26 cellular contexts compared by ENCODE assay signal in genomic region chr18:74874351-74874750, GRCh38.
"Had no signal": no experiment of that assay in that cellular context is flagged by ENCODE, and none has a peak within 500 bp of the region (broad histone marks: within the 10 kb centered on the region; RNA-seq: fewer than 3 reads in every experiment).

No MANE protein-coding gene starts in this region.

- H3K27me3 ChIP-seq: hepatocyte, neural progenitor cell, pancreas, right lobe of liver, stomach, testis, thyroid gland, transverse colon, upper lobe of left lung, vagina had no signal

- H3K27me3 Mint-ChIP-seq: naive B cell; stimulated activated naive B cell treated with anti-CD40 and anti-IgM and Interleukin-4, amounts not matched to agents 10 μg/mL and 1 μg/mL and 100 μg/mL, for 72 hours had no signal

- H3K9ac ChIP-seq: neural progenitor cell had no signal

- H3K36me3 ChIP-seq: neural progenitor cell, pancreas, prostate gland, right lobe of liver, thyroid gland, transverse colon, vagina had no signal

- H3K27ac ChIP-seq: hepatocyte, neural progenitor cell, pancreas, prostate gland, right lobe of liver, stomach, testis, thyroid gland, transverse colon, upper lobe of left lung, vagina had no signal

- H2AFZ ChIP-seq: hepatocyte, neural progenitor cell had no signal

- H3K4me1 ChIP-seq: pancreas, prostate gland, right lobe of liver, stomach, testis, transverse colon, upper lobe of left lung, vagina had no signal

- ATAC-seq: left lobe of liver; natural killer cell; pancreas; right lobe of liver; stimulated activated naive B cell treated with anti-CD40 and anti-IgM and Interleukin-4, amounts not matched to agents 10 μg/mL and 1 μg/mL and 100 μg/mL, for 72 hours; stimulated activated naive CD8-positive, alpha-beta T cell treated with anti-CD3 and anti-CD28 coated beads, Interleukin-15, Interleukin-2, amounts not matched to agents 100 U/mL and 50 U/mL, for 24 hours had no signal

- H3K27ac Mint-ChIP-seq: mesothelial cell of epicardium; naive B cell; natural killer cell; nephron progenitor cell; neural progenitor cell; stimulated activated naive B cell treated with anti-CD40 and anti-IgM and Interleukin-4, amounts not matched to agents 10 μg/mL and 1 μg/mL and 100 μg/mL, for 72 hours had no signal

- DNase-seq: islet precursor cell; mesendoderm; naive B cell; natural killer cell; nephron progenitor cell; pancreas; posterior cingulate gyrus; retina; right lobe of liver; stimulated activated CD4-positive, alpha-beta T cell treated with anti-CD3 and anti-CD28 coated beads, Interleukin-1b, Interleukin-23, amount 100 ng/mL, for 48 hours; stimulated activated CD4-positive, alpha-beta T cell treated with anti-CD3 and anti-CD28 coated beads, Interleukin-4, amount 100 ng/mL, for 1 hour; stimulated activated naive B cell treated with anti-CD40 and anti-IgM and Interleukin-4, amounts not matched to agents 10 μg/mL and 1 μg/mL and 100 μg/mL, for 72 hours; stimulated activated naive CD8-positive, alpha-beta T cell treated with anti-CD3 and anti-CD28 coated beads, Interleukin-15, Interleukin-2, amounts not matched to agents 100 U/mL and 50 U/mL, for 24 hours; stomach; testis; thyroid gland; transverse colon; upper lobe of left lung had no signal

- H3K4me3 Mint-ChIP-seq: mesothelial cell of epicardium; naive B cell; natural killer cell; nephron progenitor cell; neural progenitor cell; stimulated activated naive B cell treated with anti-CD40 and anti-IgM and Interleukin-4, amounts not matched to agents 10 μg/mL and 1 μg/mL and 100 μg/mL, for 72 hours had no signal

- H3K4me1 Mint-ChIP-seq: natural killer cell had no signal

- H3K36me3 Mint-ChIP-seq: natural killer cell, neural progenitor cell had no signal

- H3K9me3 Mint-ChIP-seq: mesothelial cell of epicardium; naive B cell; natural killer cell; nephron progenitor cell; neural progenitor cell; stimulated activated naive B cell treated with anti-CD40 and anti-IgM and Interleukin-4, amounts not matched to agents 10 μg/mL and 1 μg/mL and 100 μg/mL, for 72 hours had no signal

- H3K4me3 ChIP-seq: hepatocyte, lung, neural progenitor cell, pancreas, prostate gland, right lobe of liver, smooth muscle cell, stomach, testis, thyroid gland, transverse colon, upper lobe of left lung, vagina had no signal

- H3K9me3 ChIP-seq: pancreas, prostate gland, right lobe of liver, stomach, testis, thyroid gland, transverse colon, upper lobe of left lung, vagina had no signal

- H3K4me2 ChIP-seq: hepatocyte, neural progenitor cell, smooth muscle cell had no signal
